In the genomic region with DNA sequence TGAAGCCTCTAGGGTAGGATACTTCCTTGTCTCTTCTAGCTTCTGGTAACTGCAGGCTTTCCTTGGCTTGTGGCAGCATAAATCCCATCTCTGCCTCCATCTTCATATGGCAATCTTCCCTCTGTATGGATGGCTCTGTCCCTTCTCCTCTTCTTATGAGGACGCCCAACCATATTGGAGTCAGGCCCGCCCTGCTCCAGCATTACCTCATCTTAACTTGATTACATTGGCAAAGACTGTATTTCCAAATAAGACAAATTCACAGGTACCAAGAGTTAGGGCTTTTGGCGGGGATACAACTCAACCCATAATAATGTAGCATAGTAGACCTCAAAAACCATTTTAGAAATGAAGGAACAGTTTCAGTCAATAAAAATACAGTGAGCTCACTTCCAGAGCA, we compare ENCODE assay signal across 1 cellular context.
TF ChIP-seq lines count a peak whose summit lies in the region.

No MANE protein-coding gene starts in this region.

TF ChIP-seq in GM23338, 12 proteins besides CTCF, POLR2A, EP300 and RAD21 (continued from another document):
- TF ChIP-seq, protein P1, sequence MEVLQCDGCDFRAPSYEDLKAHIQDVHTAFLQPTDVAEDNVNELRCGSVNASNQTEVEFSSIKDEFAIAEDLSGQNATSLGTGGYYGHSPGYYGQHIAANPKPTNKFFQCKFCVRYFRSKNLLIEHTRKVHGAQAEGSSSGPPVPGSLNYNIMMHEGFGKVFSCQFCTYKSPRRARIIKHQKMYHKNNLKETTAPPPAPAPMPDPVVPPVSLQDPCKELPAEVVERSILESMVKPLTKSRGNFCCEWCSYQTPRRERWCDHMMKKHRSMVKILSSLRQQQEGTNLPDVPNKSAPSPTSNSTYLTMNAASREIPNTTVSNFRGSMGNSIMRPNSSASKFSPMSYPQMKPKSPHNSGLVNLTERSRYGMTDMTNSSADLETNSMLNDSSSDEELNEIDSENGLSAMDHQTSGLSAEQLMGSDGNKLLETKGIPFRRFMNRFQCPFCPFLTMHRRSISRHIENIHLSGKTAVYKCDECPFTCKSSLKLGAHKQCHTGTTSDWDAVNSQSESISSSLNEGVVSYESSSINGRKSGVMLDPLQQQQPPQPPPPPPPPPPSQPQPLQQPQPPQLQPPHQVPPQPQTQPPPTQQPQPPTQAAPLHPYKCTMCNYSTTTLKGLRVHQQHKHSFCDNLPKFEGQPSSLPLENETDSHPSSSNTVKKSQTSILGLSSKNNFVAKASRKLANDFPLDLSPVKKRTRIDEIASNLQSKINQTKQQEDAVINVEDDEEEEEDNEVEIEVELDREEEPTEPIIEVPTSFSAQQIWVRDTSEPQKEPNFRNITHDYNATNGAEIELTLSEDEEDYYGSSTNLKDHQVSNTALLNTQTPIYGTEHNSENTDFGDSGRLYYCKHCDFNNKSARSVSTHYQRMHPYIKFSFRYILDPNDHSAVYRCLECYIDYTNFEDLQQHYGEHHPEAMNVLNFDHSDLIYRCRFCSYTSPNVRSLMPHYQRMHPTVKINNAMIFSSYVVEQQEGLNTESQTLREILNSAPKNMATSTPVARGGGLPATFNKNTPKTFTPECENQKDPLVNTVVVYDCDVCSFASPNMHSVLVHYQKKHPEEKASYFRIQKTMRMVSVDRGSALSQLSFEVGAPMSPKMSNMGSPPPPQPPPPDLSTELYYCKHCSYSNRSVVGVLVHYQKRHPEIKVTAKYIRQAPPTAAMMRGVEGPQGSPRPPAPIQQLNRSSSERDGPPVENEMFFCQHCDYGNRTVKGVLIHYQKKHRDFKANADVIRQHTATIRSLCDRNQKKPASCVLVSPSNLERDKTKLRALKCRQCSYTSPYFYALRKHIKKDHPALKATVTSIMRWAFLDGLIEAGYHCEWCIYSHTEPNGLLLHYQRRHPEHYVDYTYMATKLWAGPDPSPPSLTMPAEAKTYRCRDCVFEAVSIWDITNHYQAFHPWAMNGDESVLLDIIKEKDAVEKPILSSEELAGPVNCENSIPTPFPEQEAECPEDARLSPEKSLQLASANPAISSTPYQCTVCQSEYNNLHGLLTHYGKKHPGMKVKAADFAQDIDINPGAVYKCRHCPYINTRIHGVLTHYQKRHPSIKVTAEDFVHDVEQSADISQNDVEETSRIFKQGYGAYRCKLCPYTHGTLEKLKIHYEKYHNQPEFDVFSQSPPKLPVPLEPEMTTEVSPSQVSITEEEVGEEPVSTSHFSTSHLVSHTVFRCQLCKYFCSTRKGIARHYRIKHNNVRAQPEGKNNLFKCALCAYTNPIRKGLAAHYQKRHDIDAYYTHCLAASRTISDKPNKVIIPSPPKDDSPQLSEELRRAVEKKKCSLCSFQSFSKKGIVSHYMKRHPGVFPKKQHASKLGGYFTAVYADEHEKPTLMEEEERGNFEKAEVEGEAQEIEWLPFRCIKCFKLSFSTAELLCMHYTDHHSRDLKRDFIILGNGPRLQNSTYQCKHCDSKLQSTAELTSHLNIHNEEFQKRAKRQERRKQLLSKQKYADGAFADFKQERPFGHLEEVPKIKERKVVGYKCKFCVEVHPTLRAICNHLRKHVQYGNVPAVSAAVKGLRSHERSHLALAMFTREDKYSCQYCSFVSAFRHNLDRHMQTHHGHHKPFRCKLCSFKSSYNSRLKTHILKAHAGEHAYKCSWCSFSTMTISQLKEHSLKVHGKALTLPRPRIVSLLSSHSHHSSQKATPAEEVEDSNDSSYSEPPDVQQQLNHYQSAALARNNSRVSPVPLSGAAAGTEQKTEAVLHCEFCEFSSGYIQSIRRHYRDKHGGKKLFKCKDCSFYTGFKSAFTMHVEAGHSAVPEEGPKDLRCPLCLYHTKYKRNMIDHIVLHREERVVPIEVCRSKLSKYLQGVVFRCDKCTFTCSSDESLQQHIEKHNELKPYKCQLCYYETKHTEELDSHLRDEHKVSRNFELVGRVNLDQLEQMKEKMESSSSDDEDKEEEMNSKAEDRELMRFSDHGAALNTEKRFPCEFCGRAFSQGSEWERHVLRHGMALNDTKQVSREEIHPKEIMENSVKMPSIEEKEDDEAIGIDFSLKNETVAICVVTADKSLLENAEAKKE (CRISPR knock-in tag; IDR thresholded peaks at IDR 0.05): no peak
- TF ChIP-seq ZNF331 (CRISPR knock-in tag; IDR thresholded peaks at IDR 0.05; ENCODE audit: low read depth) (no peak), ETS1 (IDR thresholded peaks at IDR 0.05) (no peak), NANOG (IDR thresholded peaks at IDR 0.05; ENCODE audit: borderline replicate concordance) (no peak), ZNF114 (CRISPR knock-in tag; IDR thresholded peaks at IDR 0.05) (no peak), CREB1 (CRISPR knock-in tag; IDR thresholded peaks at IDR 0.05; ENCODE audit: low read depth) (no peak), EZH2phosphoT487 (IDR thresholded peaks at IDR 0.05; ENCODE audit: unreplicated experiment) (no peak), JUNB (IDR thresholded peaks at IDR 0.05; ENCODE audit: unreplicated experiment) (no peak)
